12 cellular contexts compared by ENCODE assay signal in genomic region chr10:87842776-87843497, GRCh38. TPM values are rescaled to one million over a fixed set of nuclear protein-coding genes. Genes with fewer than 3 reads are reported as not detected.
DNase-seq lines count a peak whose midpoint lies in the region; ATAC-seq and TF ChIP-seq lines count a peak whose summit lies in the region.
"Had no signal": no experiment of that assay in that cellular context is flagged by ENCODE, and none has a peak within 500 bp of the region (broad histone marks: within the 10 kb centered on the region; RNA-seq: fewer than 3 reads in every experiment).

No MANE protein-coding gene starts in this region.

- no peaks in the 10 kb centered on the region for H3K4me1 ChIP-seq in testis

- no peak for TF ChIP-seq POLR2A in testis (IDR thresholded peaks at IDR 0.05)

- peaks cover 2% of the 10 kb centered on the region for H3K9me3 Mint-ChIP-seq in activated CD4-positive, alpha-beta T cell treated with anti-CD3 and anti-CD28 coated beads, Interleukin-2, amount 10 ng/mL, durations not matched to agents 24 days and 14 days
- H3K9me3 Mint-ChIP-seq: nephron progenitor cell; T-helper 2 cell treated with Interferon-gamma antibody and Interleukin-4, amounts not matched to agents 5 μg/mL and 100 μg/mL, for 36 hours had no signal

- TF ChIP-seq CTCF in testis (IDR thresholded peaks at IDR 0.05) = no peak

- H3K36me3 ChIP-seq in testis (ENCODE audit: low read depth, missing control alignments) = no peaks in the 10 kb centered on the region

- no peak overlapping the region for H3K4me3 ChIP-seq in testis

- no peak for ATAC-seq in GM21723 (IDR thresholded peaks at IDR 0.05; ENCODE audit: unreplicated experiment)
- ATAC-seq in HG03175 (IDR thresholded peaks at IDR 0.05; ENCODE audit: unreplicated experiment) = no peak

- H3K36me3 Mint-ChIP-seq in activated CD4-positive, alpha-beta T cell treated with anti-CD3 and anti-CD28 coated beads, Interleukin-2, amount 10 ng/mL, durations not matched to agents 24 days and 14 days (ENCODE audit: low read depth) = no peaks in the 10 kb centered on the region

- peak overlapping the region; percentile 88 for H3K27ac ChIP-seq in epithelial cell of prostate
- H3K27ac ChIP-seq in testis = no peak overlapping the region

- H3K27me3 ChIP-seq in testis = no peaks in the 10 kb centered on the region

- H3K4me3 Mint-ChIP-seq in activated CD4-positive, alpha-beta T cell treated with anti-CD3 and anti-CD28 coated beads, Interleukin-2, amount 10 ng/mL, durations not matched to agents 24 days and 14 days = no peak overlapping the region
- H3K4me3 Mint-ChIP-seq: nephron progenitor cell; T-helper 2 cell treated with Interferon-gamma antibody and Interleukin-4, amounts not matched to agents 5 μg/mL and 100 μg/mL, for 36 hours had no signal

- DNase-seq in activated CD4-positive, alpha-beta T cell treated with anti-CD3 and anti-CD28 coated beads, Interleukin-2, amount 10 ng/mL, durations not matched to agents 24 days and 14 days = no peak
- no peak for DNase-seq in activated CD4-positive, alpha-beta T cell treated with anti-CD3 and anti-CD28 coated beads for 4 hours
- peak; percentile 38 to 57 for DNase-seq in NCI-H526 (lab: John Stamatoyannopoulos, UW)
- peak; percentile 65 for DNase-seq in epithelial cell of prostate (ENCODE audit: low read depth, low spot score)
- peak; percentile 80 for DNase-seq in renal cortical epithelial cell (ENCODE audit: low read depth)
- no peak for DNase-seq in testis
- DNase-seq: activated gamma-delta T cell treated with Interleukin-2 at 50 U/mL for 16 hours, NCI-H1930, nephron progenitor cell had no signal

- no peaks in the 10 kb centered on the region for H3K9me3 ChIP-seq in testis

- peaks cover 11% of the 10 kb centered on the region for H3K4me1 Mint-ChIP-seq in activated CD4-positive, alpha-beta T cell treated with anti-CD3 and anti-CD28 coated beads, Interleukin-2, amount 10 ng/mL, durations not matched to agents 24 days and 14 days
- H3K4me1 Mint-ChIP-seq: nephron progenitor cell had no signal

- intact Hi-C loops in activated CD4-positive, alpha-beta T cell treated with anti-CD3 and anti-CD28 coated beads, Interleukin-2, amount 10 ng/mL, durations not matched to agents 24 days and 14 days (cut with micrococcal nuclease) = no loop called here
- intact Hi-C loops in testis (cut with DNase I; ENCODE audit: low total_unique reads) = no loop called here

- peak overlapping the region; percentile 25 for H3K27ac Mint-ChIP-seq in activated CD4-positive, alpha-beta T cell treated with anti-CD3 and anti-CD28 coated beads, Interleukin-2, amount 10 ng/mL, durations not matched to agents 24 days and 14 days
- H3K27ac Mint-ChIP-seq: nephron progenitor cell; T-helper 2 cell treated with Interferon-gamma antibody and Interleukin-4, amounts not matched to agents 5 μg/mL and 100 μg/mL, for 36 hours had no signal

- H3K27me3 Mint-ChIP-seq in activated CD4-positive, alpha-beta T cell treated with anti-CD3 and anti-CD28 coated beads, Interleukin-2, amount 10 ng/mL, durations not matched to agents 24 days and 14 days = no peaks in the 10 kb centered on the region

RNA-seq across cellular contexts. Expression of gene KLLN, which starts 20.4 kb away (rescaled TPM):
- total RNA-seq in activated CD4-positive, alpha-beta T cell treated with anti-CD3 and anti-CD28 coated beads, Interleukin-2, amount 10 ng/mL, durations not matched to agents 24 days and 14 days = 0.54 and 1.0 TPM in 2 replicates
- total RNA-seq in renal cortical epithelial cell = 1.1 TPM in 1 of 2 replicates, not detected in the other
- total RNA-seq in testis = 1 to 10 TPM; 2.0 to 3.9 TPM
- polyA plus RNA-seq in testis (ENCODE audit: insufficient read depth, low read depth, low replicate concordance) = 2.0 TPM

RNA-seq across cellular contexts. Expression of gene PTEN, which starts 20.5 kb away (rescaled TPM):
- total RNA-seq in activated CD4-positive, alpha-beta T cell treated with anti-CD3 and anti-CD28 coated beads, Interleukin-2, amount 10 ng/mL, durations not matched to agents 24 days and 14 days = 48.6 and 51.3 TPM in 2 replicates
- total RNA-seq in renal cortical epithelial cell = 55.7 and 116 TPM in 2 replicates
- 100 to 1,000 TPM in 1 of 2 donors, 10 to 100 TPM in 1; 85.4 to 118 TPM for total RNA-seq in testis
- polyA plus RNA-seq in testis (ENCODE audit: insufficient read depth, low read depth, low replicate concordance) = 96.8 TPM

RNA-seq across cellular contexts. Expression of gene ATAD1, which starts 24.9 kb away (rescaled TPM):
- total RNA-seq in activated CD4-positive, alpha-beta T cell treated with anti-CD3 and anti-CD28 coated beads, Interleukin-2, amount 10 ng/mL, durations not matched to agents 24 days and 14 days = 54.1 and 55.5 TPM in 2 replicates
- total RNA-seq in renal cortical epithelial cell (90.3 and 99.5 TPM in 2 replicates), testis (100 to 1,000 TPM in 1 of 2 donors, 10 to 100 TPM in 1; 68.5 to 107 TPM)
- 162 TPM for polyA plus RNA-seq in testis (ENCODE audit: insufficient read depth, low read depth, low replicate concordance)

Comparison
In these comparisons a context has a peak if more than half of its experiments do, and no peak if none do; other contexts are left out.
1. DNase-seq: peak in NCI-H526 (2 of 2), epithelial cell of prostate (single experiment) and renal cortical epithelial cell (single experiment); none in activated CD4-positive, alpha-beta T cell treated with anti-CD3 and anti-CD28 coated beads, Interleukin-2, amount 10 ng/mL, durations not matched to agents 24 days and 14 days (single experiment), activated CD4-positive, alpha-beta T cell treated with anti-CD3 and anti-CD28 coated beads for 4 hours (0 of 2) and testis (single experiment).